ENCODE assay signal across 13 cellular contexts in the genomic region with DNA sequence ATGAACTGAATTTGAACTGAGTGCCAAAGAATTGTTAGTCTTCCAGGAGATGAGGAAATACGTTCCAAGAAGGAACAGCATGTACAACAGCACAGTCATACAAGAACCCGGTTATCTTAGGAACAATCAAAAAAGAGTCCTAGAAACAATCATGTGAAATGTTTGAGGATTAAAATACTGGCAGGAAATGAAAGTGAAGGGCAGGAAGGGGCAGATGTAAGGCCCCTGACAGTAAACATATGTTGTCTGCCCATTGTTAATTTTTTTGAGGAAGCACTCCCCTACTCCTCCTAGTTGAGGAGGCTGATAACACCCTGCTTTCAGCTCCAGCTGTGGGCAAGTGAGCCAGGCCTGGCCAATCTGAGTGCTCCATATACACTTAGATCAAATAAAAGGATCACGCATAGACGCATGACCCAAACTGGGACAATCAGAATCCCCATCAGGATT.
DNase-seq lines count a peak whose midpoint lies in the region; ATAC-seq and TF ChIP-seq lines count a peak whose summit lies in the region.
"Had no signal": no experiment of that assay in that cellular context is flagged by ENCODE, and none has a peak within 500 bp of the region (broad histone marks: within the 10 kb centered on the region; RNA-seq: fewer than 3 reads in every experiment).

No MANE protein-coding gene starts in this region.

- H3K27ac Mint-ChIP-seq in MCF 10A (ENCODE audit: low read depth, unreplicated experiment): peak overlapping the region; percentile 94
- no peak overlapping the region for H3K27ac Mint-ChIP-seq in activated T-cell treated with anti-CD3 and anti-CD28 coated beads, Interleukin-2, amount 50 U/mL, for 24 hours
- H3K27ac Mint-ChIP-seq: naive thymus-derived CD8-positive, alpha-beta T cell had no signal

- TF ChIP-seq POLR2A in breast epithelium (IDR thresholded peaks at IDR 0.05) (no peak), uterus (IDR thresholded peaks at IDR 0.05) (no peak)

- no peaks in the 10 kb centered on the region for H3K36me3 ChIP-seq in breast epithelium
- H3K36me3 ChIP-seq in lower lobe of right lung: no peaks in the 10 kb centered on the region
- H3K36me3 ChIP-seq in uterus: no peaks in the 10 kb centered on the region

- H3K4me1 ChIP-seq in breast epithelium: no peaks in the 10 kb centered on the region
- peaks cover 19% of the 10 kb centered on the region for H3K4me1 ChIP-seq in lower lobe of right lung
- H3K4me1 ChIP-seq in uterus: no peaks in the 10 kb centered on the region
- H3K4me1 ChIP-seq: A549 had no signal

- H3K36me3 Mint-ChIP-seq in MCF 10A (ENCODE audit: insufficient read depth, unreplicated experiment): no peaks in the 10 kb centered on the region
- H3K36me3 Mint-ChIP-seq in activated T-cell treated with anti-CD3 and anti-CD28 coated beads, Interleukin-2, amount 50 U/mL, for 24 hours (ENCODE audit: low read depth): no peaks in the 10 kb centered on the region
- H3K36me3 Mint-ChIP-seq: naive thymus-derived CD8-positive, alpha-beta T cell had no signal

- peak overlapping the region; percentile 21 for H3K4me3 Mint-ChIP-seq in MCF 10A (ENCODE audit: unreplicated experiment)
- no peak overlapping the region for H3K4me3 Mint-ChIP-seq in activated T-cell treated with anti-CD3 and anti-CD28 coated beads, Interleukin-2, amount 50 U/mL, for 24 hours
- H3K4me3 Mint-ChIP-seq: central memory CD8-positive, alpha-beta T cell; naive thymus-derived CD8-positive, alpha-beta T cell had no signal

- no peaks in the 10 kb centered on the region for H3K27me3 ChIP-seq in breast epithelium
- no peaks in the 10 kb centered on the region for H3K27me3 ChIP-seq in lower lobe of right lung (ENCODE audit: low read depth)
- H3K27me3 ChIP-seq in uterus: no peaks in the 10 kb centered on the region

- DNase-seq in MCF 10A (ENCODE audit: unreplicated experiment) (peak; percentile 53), breast epithelium (ENCODE audit: low spot score in 2 of 2) (no peak), coronary artery (ENCODE audit: low spot score) (no peak), lower lobe of right lung (no peak), uterus (no peak)
- no peak for DNase-seq in activated CD8-positive, alpha-beta memory T cell treated with anti-CD3 and anti-CD28 coated beads for 24 hours
- no peak for DNase-seq in activated T-cell treated with anti-CD3 and anti-CD28 coated beads, Interleukin-2, amount 50 U/mL, for 24 hours
- no peak for DNase-seq in activated naive CD4-positive, alpha-beta T cell (lab: John Stamatoyannopoulos, UW)
- DNase-seq: naive thymus-derived CD8-positive, alpha-beta T cell; NCI-H1092 treated with DMSO at 0.1 percent for 48 hours; stimulated activated CD4-positive, alpha-beta T cell treated with anti-CD3 and anti-CD28 coated beads, Interleukin-1b, Interleukin-23, amount 100 ng/mL, for 48 hours had no signal

- H3K27ac ChIP-seq in breast epithelium (peak overlapping the region in 1 of 2 donors; percentile 83), coronary artery (peak overlapping the region; percentile 20 to 77), lower lobe of right lung (peak overlapping the region; percentile 72), uterus (peak overlapping the region; percentile 39 to 71)
- H3K27ac ChIP-seq: A549 had no signal

- no peak overlapping the region for H3K4me3 ChIP-seq in breast epithelium
- H3K4me3 ChIP-seq in coronary artery: no peak overlapping the region
- H3K4me3 ChIP-seq in lower lobe of right lung: no peak overlapping the region
- H3K4me3 ChIP-seq in uterus: no peak overlapping the region
- H3K4me3 ChIP-seq: A549 had no signal

- H3K9me3 ChIP-seq in breast epithelium: no peaks in the 10 kb centered on the region
- H3K9me3 ChIP-seq in lower lobe of right lung: no peaks in the 10 kb centered on the region
- no peaks in the 10 kb centered on the region for H3K9me3 ChIP-seq in uterus
- H3K9me3 ChIP-seq: A549 had no signal

- peak; percentile 70 to 79 for ATAC-seq in lower lobe of right lung
- ATAC-seq: A549; naive thymus-derived CD8-positive, alpha-beta T cell had no signal

- no TSS peak for BruUV-seq in MCF 10A (replicated peaks; lab: Mats Ljungman, UMichigan)

- CTCF ChIA-PET in MCF 10A (lab: Yijun Ruan, JAX): no interaction called here

- POLR2A ChIA-PET in MCF 10A (lab: Yijun Ruan, JAX): interaction anchor here (1.3 to 2.2 kb wide), 4 partner anchors 8 to 47 kb away, joined by 6 to 17 read pairs (median 10); no protein-coding TSS in a partner anchor

- peaks cover 56% of the 10 kb centered on the region for H3K4me1 Mint-ChIP-seq in MCF 10A (ENCODE audit: insufficient read depth, unreplicated experiment)
- peaks cover 2% of the 10 kb centered on the region for H3K4me1 Mint-ChIP-seq in activated T-cell treated with anti-CD3 and anti-CD28 coated beads, Interleukin-2, amount 50 U/mL, for 24 hours (ENCODE audit: low read depth)
- H3K4me1 Mint-ChIP-seq: central memory CD8-positive, alpha-beta T cell had no signal

- no peaks in the 10 kb centered on the region for H3K27me3 Mint-ChIP-seq in MCF 10A (ENCODE audit: insufficient read depth, unreplicated experiment)
- peaks cover 3% of the 10 kb centered on the region for H3K27me3 Mint-ChIP-seq in activated T-cell treated with anti-CD3 and anti-CD28 coated beads, Interleukin-2, amount 50 U/mL, for 24 hours
- H3K27me3 Mint-ChIP-seq: central memory CD8-positive, alpha-beta T cell had no signal

- intact Hi-C loops in MCF 10A (cut with micrococcal nuclease): loop anchor here (2.0 kb wide), 1 partner anchor 14 kb away; no protein-coding TSS in a partner anchor
- intact Hi-C loops in breast epithelium (cut with DNase I; ENCODE audit: low total_unique reads): no loop called here
- intact Hi-C loops in lower lobe of right lung (cut with DNase I): no loop called here
- intact Hi-C loops in uterus (cut with DNase I; ENCODE audit: low total_unique reads): no loop called here

- H3K9me3 Mint-ChIP-seq in MCF 10A (ENCODE audit: unreplicated experiment): peaks cover 1% of the 10 kb centered on the region
- H3K9me3 Mint-ChIP-seq in activated T-cell treated with anti-CD3 and anti-CD28 coated beads, Interleukin-2, amount 50 U/mL, for 24 hours: no peaks in the 10 kb centered on the region
- H3K9me3 Mint-ChIP-seq: central memory CD8-positive, alpha-beta T cell; naive thymus-derived CD8-positive, alpha-beta T cell had no signal

- TF ChIP-seq CTCF in MCF 10A (IDR thresholded peaks at IDR 0.05; ENCODE audit: unreplicated experiment) (no peak), breast epithelium (IDR thresholded peaks at IDR 0.05) (no peak), coronary artery (IDR thresholded peaks at IDR 0.05) (no peak), lower lobe of right lung (IDR thresholded peaks at IDR 0.05) (peak; percentile 7), uterus (IDR thresholded peaks at IDR 0.05) (no peak)
